8 cellular contexts compared by ENCODE assay signal in the genomic region with DNA sequence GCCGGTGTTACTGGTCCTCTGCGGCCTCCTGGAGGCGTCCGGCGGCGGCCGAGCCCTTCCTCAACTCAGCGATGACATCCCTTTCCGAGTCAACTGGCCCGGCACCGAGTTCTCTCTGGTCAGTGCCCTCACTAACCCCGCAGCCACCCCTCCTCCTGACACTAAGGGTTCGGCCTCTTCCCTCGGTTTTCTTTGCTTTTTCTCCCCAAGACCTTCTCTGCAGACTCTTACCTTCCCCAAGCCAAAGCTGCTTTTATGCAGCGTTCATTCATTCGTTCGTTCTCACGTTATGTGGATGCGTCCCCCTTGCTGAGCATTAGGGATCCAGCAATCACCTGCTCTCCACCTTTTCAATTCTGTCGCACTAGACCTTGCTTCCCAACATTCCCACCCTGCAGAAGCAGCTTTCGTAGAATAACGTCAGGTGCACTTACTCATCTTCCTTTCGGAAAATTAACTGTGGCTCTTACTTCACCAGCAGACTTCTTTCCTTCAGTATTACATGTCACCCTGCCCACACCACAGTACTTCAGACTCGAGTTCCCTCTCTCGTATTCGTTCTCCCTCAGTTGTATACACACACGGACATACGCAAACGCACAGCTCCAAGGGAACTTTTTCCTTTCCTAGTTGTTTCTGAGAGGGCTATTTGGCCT. TPM values are rescaled to one million over a fixed set of nuclear protein-coding genes. Genes with fewer than 3 reads are reported as not detected.
DNase-seq lines count a peak whose midpoint lies in the region; ATAC-seq and TF ChIP-seq lines count a peak whose summit lies in the region.

No MANE protein-coding gene starts in this region.

- in situ Hi-C loops in HAP-1 (cut with MboI; ENCODE audit: low sequenced_read_pairs), result no loop called here

- H3K9me3 Mint-ChIP-seq in activated T-helper 2 cell treated with anti-CD3 and anti-CD28 coated beads, Interferon-gamma antibody, Interleukin-2, Interleukin-4, amounts not matched to agents 10 μg/mL and 5 μg/mL and 100 μg/mL, durations not matched to agents 14 hours and 24 hours and 36 hours, result no peaks in the 10 kb centered on the region

- no peak for DNase-seq in activated CD4-positive, CD25-positive, alpha-beta regulatory T cell (lab: John Stamatoyannopoulos, UW)
- DNase-seq in HAP-1 (ENCODE audit: low spot score in 2 of 2), result no peak
- no peak for DNase-seq in activated T-helper 2 cell treated with anti-CD3 and anti-CD28 coated beads, Interferon-gamma antibody, Interleukin-2, Interleukin-4, amounts not matched to agents 10 μg/mL and 5 μg/mL and 100 μg/mL, durations not matched to agents 14 hours and 24 hours and 36 hours (ENCODE audit: low spot score)
- no peak for DNase-seq in heart left ventricle
- DNase-seq in prostate gland (ENCODE audit: low spot score), result no peak
- no peak for DNase-seq in COR-L47 (lab: John Stamatoyannopoulos, UW)

- H3K4me3 Mint-ChIP-seq in activated T-helper 2 cell treated with anti-CD3 and anti-CD28 coated beads, Interferon-gamma antibody, Interleukin-2, Interleukin-4, amounts not matched to agents 10 μg/mL and 5 μg/mL and 100 μg/mL, durations not matched to agents 14 hours and 24 hours and 36 hours (ENCODE audit: low read depth), result peak overlapping the region; percentile 99

- peak in 1 of 12 donors; percentile 15 for TF ChIP-seq CTCF in heart left ventricle (IDR thresholded peaks at IDR 0.05)
- peak in 1 of 4 experiments; percentile 2 for TF ChIP-seq CTCF in prostate gland (IDR thresholded peaks at IDR 0.05)

- H3K4me1 Mint-ChIP-seq in activated T-helper 2 cell treated with anti-CD3 and anti-CD28 coated beads, Interferon-gamma antibody, Interleukin-2, Interleukin-4, amounts not matched to agents 10 μg/mL and 5 μg/mL and 100 μg/mL, durations not matched to agents 14 hours and 24 hours and 36 hours (ENCODE audit: low read depth), result peaks cover 38% of the 10 kb centered on the region

- H3K27me3 ChIP-seq in HAP-1 (ENCODE audit: low read depth) (no peaks in the 10 kb centered on the region), heart left ventricle (no peaks in the 10 kb centered on the region), prostate gland (replicated peaks; ENCODE audit: insufficient read depth) (no peaks in the 10 kb centered on the region)

- TF ChIP-seq POLR2A in heart left ventricle (IDR thresholded peaks at IDR 0.05) (no peak), prostate gland (IDR thresholded peaks at IDR 0.05) (no peak)

- H3K27ac ChIP-seq in KOPT-K1 (ENCODE audit: low read depth, low read length, poor library complexity, severe bottlenecking) (peak overlapping the region; percentile 91), heart left ventricle (peak overlapping the region; percentile 63 to 90 (median 82)), prostate gland (peak overlapping the region; percentile 88 to 89)

- H3K36me3 Mint-ChIP-seq in activated T-helper 2 cell treated with anti-CD3 and anti-CD28 coated beads, Interferon-gamma antibody, Interleukin-2, Interleukin-4, amounts not matched to agents 10 μg/mL and 5 μg/mL and 100 μg/mL, durations not matched to agents 14 hours and 24 hours and 36 hours (ENCODE audit: low read depth), result peaks cover 24% of the 10 kb centered on the region

- H3K4me1 ChIP-seq in HAP-1 (peaks cover 2% of the 10 kb centered on the region), heart left ventricle (peaks cover 0 to 55% (median 28%) of the 10 kb centered on the region in 12 donors), prostate gland (replicated peaks) (peaks cover 5% of the 10 kb centered on the region)

- intact Hi-C loops in activated T-helper 2 cell treated with anti-CD3 and anti-CD28 coated beads, Interferon-gamma antibody, Interleukin-2, Interleukin-4, amounts not matched to agents 10 μg/mL and 5 μg/mL and 100 μg/mL, durations not matched to agents 14 hours and 24 hours and 36 hours (cut with micrococcal nuclease), result loop anchor here (1.0 to 10.0 kb wide), 5 partner anchors 20 to 1827 kb away; a partner anchor contains a TSS
- intact Hi-C loops in heart left ventricle (cut with DNase I), result no loop called here
- intact Hi-C loops in prostate gland (cut with DNase I), result no loop called here

- no peaks in the 10 kb centered on the region for H3K27me3 Mint-ChIP-seq in activated T-helper 2 cell treated with anti-CD3 and anti-CD28 coated beads, Interferon-gamma antibody, Interleukin-2, Interleukin-4, amounts not matched to agents 10 μg/mL and 5 μg/mL and 100 μg/mL, durations not matched to agents 14 hours and 24 hours and 36 hours (ENCODE audit: low read depth)

- peak; percentile 11 to 36 for ATAC-seq in activated CD4-positive, CD25-positive, alpha-beta regulatory T cell treated with anti-CD3 and anti-CD28 coated beads, Interleukin-2, amount 50 U/mL, for 24 hours
- ATAC-seq in heart left ventricle, result peak; percentile 51 to 81 (median 75)

- no peaks in the 10 kb centered on the region for H3K9me3 ChIP-seq in HAP-1
- H3K9me3 ChIP-seq in KOPT-K1 (ENCODE audit: insufficient read depth, low read length, poor library complexity, severe bottlenecking), result no peaks in the 10 kb centered on the region
- no peaks in the 10 kb centered on the region for H3K9me3 ChIP-seq in heart left ventricle
- no peaks in the 10 kb centered on the region for H3K9me3 ChIP-seq in prostate gland

- H3K36me3 ChIP-seq in HAP-1 (replicated peaks), result no peaks in the 10 kb centered on the region
- peaks cover 21% of the 10 kb centered on the region for H3K36me3 ChIP-seq in KOPT-K1 (ENCODE audit: insufficient read depth, low read length)
- H3K36me3 ChIP-seq in heart left ventricle, result peaks cover 0 to 4% (median 0%) of the 10 kb centered on the region in 9 donors
- no peaks in the 10 kb centered on the region for H3K36me3 ChIP-seq in prostate gland

- peak overlapping the region; percentile 97 for H3K27ac Mint-ChIP-seq in activated T-helper 2 cell treated with anti-CD3 and anti-CD28 coated beads, Interferon-gamma antibody, Interleukin-2, Interleukin-4, amounts not matched to agents 10 μg/mL and 5 μg/mL and 100 μg/mL, durations not matched to agents 14 hours and 24 hours and 36 hours

- H3K4me3 ChIP-seq in HAP-1 (peak overlapping the region; percentile 88), heart left ventricle (peak overlapping the region; percentile 54 to 97 (median 92)), prostate gland (peak overlapping the region; percentile 75 to 84)

- 0 to 1% (median 1%) methylated on average over 29 of the region's 29 CpGs for WGBS in heart left ventricle, 4 donors
- WGBS in prostate gland, result under 1% methylated on average over 29 of the region's 29 CpGs

RNA-seq across cellular contexts. Expression of a gene that starts 0.5 kb away (rescaled TPM):
- 36.0 and 36.2 TPM in 2 replicates for total RNA-seq in activated T-helper 2 cell treated with anti-CD3 and anti-CD28 coated beads, Interferon-gamma antibody, Interleukin-2, Interleukin-4, amounts not matched to agents 10 μg/mL and 5 μg/mL and 100 μg/mL, durations not matched to agents 14 hours and 24 hours and 36 hours
- 10 to 100 TPM; 32.3 to 49.8 (median 42.7) TPM for total RNA-seq in heart left ventricle
- 10 to 100 TPM; 14.6 to 63.6 TPM for polyA plus RNA-seq in heart left ventricle
- 10 to 100 TPM; 70.3 to 73.2 TPM for total RNA-seq in prostate gland

RNA-seq across cellular contexts. Expression of a gene that starts 0.6 kb away (rescaled TPM):
- total RNA-seq in activated T-helper 2 cell treated with anti-CD3 and anti-CD28 coated beads, Interferon-gamma antibody, Interleukin-2, Interleukin-4, amounts not matched to agents 10 μg/mL and 5 μg/mL and 100 μg/mL, durations not matched to agents 14 hours and 24 hours and 36 hours, result 24.3 and 26.4 TPM in 2 replicates
- 10 to 100 TPM in 5 of 9 donors, 1 to 10 TPM in 4; 7.0 to 18.0 (median 11.6) TPM for total RNA-seq in heart left ventricle
- polyA plus RNA-seq in heart left ventricle, result 1 to 10 TPM; 4.2 to 6.7 TPM
- total RNA-seq in prostate gland, result 10 to 100 TPM; 14.3 to 23.6 TPM

RNA-seq across cellular contexts. Expression of a gene that starts 19.8 kb away (rescaled TPM):
- total RNA-seq in activated T-helper 2 cell treated with anti-CD3 and anti-CD28 coated beads, Interferon-gamma antibody, Interleukin-2, Interleukin-4, amounts not matched to agents 10 μg/mL and 5 μg/mL and 100 μg/mL, durations not matched to agents 14 hours and 24 hours and 36 hours, result 22.4 and 25.3 TPM in 2 replicates
- total RNA-seq in heart left ventricle (1 to 10 TPM; 1.4 to 6.0 (median 2.9) TPM), prostate gland (1 to 10 TPM; 1.4 to 3.0 TPM)
- polyA plus RNA-seq in heart left ventricle, result 10 to 100 TPM in 1 of 2 donors, 1 to 10 TPM in 1; 4.2 to 10.1 TPM
